Comparison of ENCODE assay signal across 2 cellular contexts in the genomic region with DNA sequence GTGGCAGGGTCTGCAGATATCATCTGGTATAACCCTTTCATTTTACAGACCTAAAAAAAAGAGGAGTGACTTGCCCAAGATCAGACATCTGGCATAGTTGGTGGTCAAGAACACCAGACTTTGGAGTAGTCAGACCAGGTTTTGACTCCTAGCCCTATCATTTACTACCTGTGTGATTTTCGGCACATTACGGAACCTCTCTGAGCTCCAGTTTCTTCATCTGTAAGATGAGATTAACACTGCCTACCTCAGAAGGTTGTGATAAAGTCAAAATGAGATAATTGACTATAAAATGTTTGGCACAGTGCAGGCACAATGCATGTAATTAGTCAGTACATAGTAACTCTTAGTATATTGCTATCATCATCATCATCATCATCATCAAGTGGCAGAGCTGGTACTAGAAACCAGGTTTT.
TF ChIP-seq lines count a peak whose summit lies in the region.

No MANE protein-coding gene starts in this region.

TF ChIP-seq in GM23338, 12 proteins besides CTCF, POLR2A, EP300 and RAD21 (continues in another document):
- TF ChIP-seq REST (IDR thresholded peaks at IDR 0.05; ENCODE audit: unreplicated experiment) (no peak), STAT1 (IDR thresholded peaks at IDR 0.05; ENCODE audit: unreplicated experiment) (no peak), ZNF462 (CRISPR knock-in tag; IDR thresholded peaks at IDR 0.05) (no peak), JUNB (IDR thresholded peaks at IDR 0.05; ENCODE audit: unreplicated experiment) (no peak), POLR2AphosphoS5 (IDR thresholded peaks at IDR 0.05; ENCODE audit: low read depth) (no peak), ZNF114 (CRISPR knock-in tag; IDR thresholded peaks at IDR 0.05) (no peak), EZH2 (IDR thresholded peaks at IDR 0.05; ENCODE audit: low read depth, unreplicated experiment) (no peak), EZH2phosphoT487 (IDR thresholded peaks at IDR 0.05; ENCODE audit: unreplicated experiment) (no peak), NANOG (IDR thresholded peaks at IDR 0.05; ENCODE audit: borderline replicate concordance) (no peak), ETS1 (IDR thresholded peaks at IDR 0.05) (no peak)

TF ChIP-seq in H1, 55 proteins besides CTCF, POLR2A, EP300 and RAD21:
- TF ChIP-seq EZH2 (IDR thresholded peaks at IDR 0.05; ENCODE audit: low read depth, low read length, severe bottlenecking) = no peak
- no peak for TF ChIP-seq HDAC6 (IDR thresholded peaks at IDR 0.05; ENCODE audit: low read depth, low read length)
- TF ChIP-seq CHD2 (IDR thresholded peaks at IDR 0.05; ENCODE audit: low read length) = no peak
- TF ChIP-seq RNF2 (IDR thresholded peaks at IDR 0.05; ENCODE audit: borderline replicate concordance, low read depth, low read length, missing control alignments, poor library complexity, severe bottlenecking) = no peak
- no peak for TF ChIP-seq ATF3 (IDR thresholded peaks at IDR 0.05; ENCODE audit: insufficient read depth, low read depth, low read length)
